ENCODE assay signal across 1 cellular context in the genomic region with DNA sequence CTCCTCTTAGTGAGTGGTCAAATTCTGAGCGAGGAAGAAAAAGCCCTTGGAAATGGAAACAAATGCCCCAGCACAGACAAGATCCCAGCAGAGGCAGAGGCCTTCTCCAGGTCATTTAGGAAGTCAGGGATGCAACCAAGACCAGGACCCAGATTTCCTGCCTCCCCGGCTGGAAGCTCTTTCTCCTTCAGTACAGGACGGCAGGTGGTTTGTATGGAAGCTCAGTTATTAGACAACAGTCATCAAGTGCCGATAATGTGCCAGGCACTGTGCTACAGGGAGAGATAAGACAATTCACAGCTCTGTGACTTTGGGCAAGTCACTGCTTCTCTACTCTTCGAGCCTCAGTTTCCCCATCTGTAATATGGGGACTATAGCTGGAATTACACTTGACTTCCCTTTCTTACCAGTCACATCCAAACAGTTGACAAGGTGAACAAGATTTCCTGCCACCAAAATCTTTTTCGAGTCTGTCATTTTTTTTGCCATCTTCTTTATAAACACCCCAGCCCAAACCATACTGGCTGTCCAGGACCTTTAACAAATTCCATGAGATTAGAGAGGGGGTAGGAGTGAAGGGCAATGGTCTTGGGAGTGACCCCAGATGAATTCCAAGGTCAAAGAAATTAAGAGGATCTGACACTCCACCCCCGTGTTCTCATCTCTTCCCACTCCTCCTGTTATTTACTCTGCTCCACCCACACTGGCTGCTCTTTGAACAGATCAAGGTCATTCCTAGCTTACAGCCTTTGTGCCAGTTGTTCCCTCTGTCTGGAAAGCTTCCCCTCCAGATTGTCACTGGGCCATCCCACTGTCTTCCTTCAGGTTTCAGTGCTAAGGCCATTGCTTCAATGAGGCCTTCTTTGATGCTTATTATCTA.
TF ChIP-seq lines count a peak whose summit lies in the region.

No MANE protein-coding gene starts in this region.

TF ChIP-seq in WTC11, 78 proteins besides CTCF, POLR2A, EP300 and RAD21 (continued from another document):
- TF ChIP-seq, protein P1, sequence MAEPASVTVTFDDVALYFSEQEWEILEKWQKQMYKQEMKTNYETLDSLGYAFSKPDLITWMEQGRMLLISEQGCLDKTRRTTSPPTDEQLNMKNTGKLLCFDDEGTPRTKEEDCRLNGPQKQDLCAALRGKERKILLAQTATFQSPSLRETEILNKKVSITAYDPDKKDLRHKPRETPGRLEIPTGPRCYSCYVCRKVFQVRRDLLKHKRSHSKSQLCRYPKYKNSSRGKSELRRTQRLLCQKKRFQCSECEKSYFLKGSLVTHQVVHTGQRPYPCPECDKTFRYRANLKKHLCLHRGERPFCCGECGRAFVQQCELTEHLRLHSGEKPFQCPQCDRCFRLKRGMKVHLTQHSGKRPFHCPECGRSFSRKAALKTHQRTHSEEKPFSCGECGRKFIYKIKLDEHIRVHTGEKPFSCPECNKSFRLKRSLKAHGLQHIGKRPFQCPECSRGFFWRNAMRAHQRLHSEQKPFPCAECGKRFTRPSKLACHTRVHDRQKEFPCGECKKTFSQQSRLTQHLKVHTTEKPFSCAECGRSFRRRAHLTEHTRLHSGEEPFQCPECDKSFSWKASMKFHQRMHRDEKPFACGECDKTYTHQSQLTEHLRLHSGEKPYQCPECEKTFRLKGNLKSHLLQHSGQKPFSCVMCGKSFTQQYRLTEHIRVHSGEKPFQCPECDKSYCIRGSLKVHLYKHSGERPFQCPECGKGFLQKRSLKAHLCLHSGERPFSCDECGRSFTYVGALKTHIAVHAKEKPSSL (CRISPR knock-in tag; conservative IDR thresholded peaks at IDR 0.05), result no peak
- no peak for TF ChIP-seq SOX15 (CRISPR knock-in tag; IDR thresholded peaks at IDR 0.05)
- no peak for TF ChIP-seq RELA (CRISPR knock-in tag; IDR thresholded peaks at IDR 0.05; ENCODE audit: borderline replicate concordance)
- TF ChIP-seq, protein P2, sequence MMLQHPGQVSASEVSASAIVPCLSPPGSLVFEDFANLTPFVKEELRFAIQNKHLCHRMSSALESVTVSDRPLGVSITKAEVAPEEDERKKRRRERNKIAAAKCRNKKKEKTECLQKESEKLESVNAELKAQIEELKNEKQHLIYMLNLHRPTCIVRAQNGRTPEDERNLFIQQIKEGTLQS (CRISPR knock-in tag; conservative IDR thresholded peaks at IDR 0.05), result no peak
